In genomic region chr17:8080208-8080798, GRCh38 we compare ENCODE assay signal across 9 cellular contexts.
DNase-seq lines count a peak whose midpoint lies in the region; ATAC-seq and TF ChIP-seq lines count a peak whose summit lies in the region.
"Had no signal": no experiment of that assay in that cellular context is flagged by ENCODE, and none has a peak within 500 bp of the region (broad histone marks: within the 10 kb centered on the region; RNA-seq: fewer than 3 reads in every experiment).

No MANE protein-coding gene starts in this region.

- peak overlapping the region in 9 of 11 experiments; percentile 48 to 74 (median 65); a peak in 12 of 22 replicates for H3K9ac ChIP-seq in BLaER1 treated with 17β-estradiol and CSF1 and Interleukin-3, amounts not matched to agents 10 nM and 100 nM
- no peak overlapping the region for H3K9ac ChIP-seq in MM.1S (ENCODE audit: low read length)

- H3K36me3 ChIP-seq in BLaER1 treated with 17β-estradiol and CSF1 and Interleukin-3, amounts not matched to agents 10 nM and 100 nM: no peaks in the 10 kb centered on the region
- H3K36me3 ChIP-seq in MM.1S (replicated peaks; ENCODE audit: insufficient read depth, low read length) (no peaks in the 10 kb centered on the region), neuron (ENCODE audit: insufficient read depth, low read length) (no peaks in the 10 kb centered on the region)
- no peaks in the 10 kb centered on the region for H3K36me3 ChIP-seq in effector memory CD4-positive, alpha-beta T cell (ENCODE audit: control insufficient read depth, insufficient read depth, low read length)

- no peaks in the 10 kb centered on the region for H3K79me2 ChIP-seq in MM.1S (ENCODE audit: low read length)

- H3K27ac ChIP-seq in BLaER1 treated with 17β-estradiol and CSF1 and Interleukin-3, amounts not matched to agents 10 nM and 100 nM: no peak overlapping the region
- H3K27ac ChIP-seq in MM.1S (ENCODE audit: low read length): no peak overlapping the region
- H3K27ac ChIP-seq in effector memory CD4-positive, alpha-beta T cell (ENCODE audit: insufficient read depth, low read length, poor library complexity, severe bottlenecking): no peak overlapping the region

- peak overlapping the region; percentile 80 to 98 (median 92) for H3K4me2 ChIP-seq in BLaER1 treated with 17β-estradiol and CSF1 and Interleukin-3, amounts not matched to agents 10 nM and 100 nM
- peak overlapping the region; percentile 99 for H3K4me2 ChIP-seq in MM.1S (ENCODE audit: low read depth, low read length)

- TF ChIP-seq POLR2A in GM18505 (IDR thresholded peaks at IDR 0.05; ENCODE audit: borderline replicate concordance, extremely low read depth, insufficient read depth, insufficient read length): no peak

- peaks cover 0 to 17% (median 11%) of the 10 kb centered on the region in 10 experiments; a peak in 11 of 20 replicates for H3K4me1 ChIP-seq in BLaER1 treated with 17β-estradiol and CSF1 and Interleukin-3, amounts not matched to agents 10 nM and 100 nM
- H3K4me1 ChIP-seq in MM.1S (ENCODE audit: low read length): peaks cover 3% of the 10 kb centered on the region; the same call in 1 of the 2 replicates
- H3K4me1 ChIP-seq in effector memory CD4-positive, alpha-beta T cell (ENCODE audit: control insufficient read depth, insufficient read depth, low read length, poor library complexity, severe bottlenecking): peaks cover 10% of the 10 kb centered on the region
- H3K4me1 ChIP-seq in neuron (ENCODE audit: insufficient read depth, low read length): peaks cover 3% of the 10 kb centered on the region

- H3F3A ChIP-seq in MM.1S (ENCODE audit: insufficient read depth, low read length): no peaks in the 10 kb centered on the region

- DNase-seq in MM.1S (no peak), DMS79 treated with DMSO at 0.1 percent for 48 hours (lab: John Stamatoyannopoulos, UW) (no peak), amniotic stem cell (lab: John Stamatoyannopoulos, UW) (no peak)
- DNase-seq in effector memory CD4-positive, alpha-beta T cell: no peak
- DNase-seq: SIG-M5 had no signal

- ATAC-seq in HG03520 (IDR thresholded peaks at IDR 0.05; ENCODE audit: unreplicated experiment) (no peak), GM18505 (IDR thresholded peaks at IDR 0.05; ENCODE audit: unreplicated experiment) (no peak)

- peak overlapping the region; percentile 45 to 69 (median 52); a peak in 17 of 20 replicates for H3K4me3 ChIP-seq in BLaER1 treated with 17β-estradiol and CSF1 and Interleukin-3, amounts not matched to agents 10 nM and 100 nM
- H3K4me3 ChIP-seq in MM.1S (ENCODE audit: low read length) (peak overlapping the region; percentile 67), neuron (ENCODE audit: low read length) (peak overlapping the region; percentile 43)
- H3K4me3 ChIP-seq in effector memory CD4-positive, alpha-beta T cell (ENCODE audit: insufficient read depth, low read depth, low read length, poor library complexity, severe bottlenecking): peak overlapping the region; percentile 73

- TF ChIP-seq CTCF in MM.1S (IDR thresholded peaks at IDR 0.05; ENCODE audit: low read length): no peak

- no peaks in the 10 kb centered on the region for H4K20me1 ChIP-seq in BLaER1 treated with 17β-estradiol and CSF1 and Interleukin-3, amounts not matched to agents 10 nM and 100 nM
- no peaks in the 10 kb centered on the region for H4K20me1 ChIP-seq in MM.1S (ENCODE audit: insufficient read depth, low read length)

- H3K27me3 ChIP-seq in BLaER1 treated with 17β-estradiol and CSF1 and Interleukin-3, amounts not matched to agents 10 nM and 100 nM: peaks cover 23 to 50% (median 34%) of the 10 kb centered on the region in 11 experiments
- peaks cover 84% of the 10 kb centered on the region for H3K27me3 ChIP-seq in MM.1S (replicated peaks; ENCODE audit: insufficient read depth, low read length)
- no peaks in the 10 kb centered on the region for H3K27me3 ChIP-seq in effector memory CD4-positive, alpha-beta T cell (replicated peaks; ENCODE audit: control insufficient read depth, insufficient read depth, low read length, poor library complexity, severe bottlenecking)
- H3K27me3 ChIP-seq in neuron (ENCODE audit: insufficient read depth, low read length): peaks cover 47% of the 10 kb centered on the region

- H3K9me3 ChIP-seq in BLaER1 treated with 17β-estradiol and CSF1 and Interleukin-3, amounts not matched to agents 10 nM and 100 nM (replicated peaks in 1 of 11): no peaks in the 10 kb centered on the region
- H3K9me3 ChIP-seq in MM.1S (replicated peaks; ENCODE audit: insufficient read depth, low read length): no peaks in the 10 kb centered on the region
- no peaks in the 10 kb centered on the region for H3K9me3 ChIP-seq in effector memory CD4-positive, alpha-beta T cell (ENCODE audit: control insufficient read depth, low read length)
- no peaks in the 10 kb centered on the region for H3K9me3 ChIP-seq in neuron (ENCODE audit: low read length)

- H2AFZ ChIP-seq in MM.1S (ENCODE audit: low read length) (peak overlapping the region; percentile 93), neuron (ENCODE audit: low read depth, low read length) (peak overlapping the region; percentile 86)

- no peaks in the 10 kb centered on the region for H3K9me2 ChIP-seq in MM.1S (replicated peaks; ENCODE audit: insufficient read depth, low read length)
